ENCODE assay signal across 8 cellular contexts in the genomic region with DNA sequence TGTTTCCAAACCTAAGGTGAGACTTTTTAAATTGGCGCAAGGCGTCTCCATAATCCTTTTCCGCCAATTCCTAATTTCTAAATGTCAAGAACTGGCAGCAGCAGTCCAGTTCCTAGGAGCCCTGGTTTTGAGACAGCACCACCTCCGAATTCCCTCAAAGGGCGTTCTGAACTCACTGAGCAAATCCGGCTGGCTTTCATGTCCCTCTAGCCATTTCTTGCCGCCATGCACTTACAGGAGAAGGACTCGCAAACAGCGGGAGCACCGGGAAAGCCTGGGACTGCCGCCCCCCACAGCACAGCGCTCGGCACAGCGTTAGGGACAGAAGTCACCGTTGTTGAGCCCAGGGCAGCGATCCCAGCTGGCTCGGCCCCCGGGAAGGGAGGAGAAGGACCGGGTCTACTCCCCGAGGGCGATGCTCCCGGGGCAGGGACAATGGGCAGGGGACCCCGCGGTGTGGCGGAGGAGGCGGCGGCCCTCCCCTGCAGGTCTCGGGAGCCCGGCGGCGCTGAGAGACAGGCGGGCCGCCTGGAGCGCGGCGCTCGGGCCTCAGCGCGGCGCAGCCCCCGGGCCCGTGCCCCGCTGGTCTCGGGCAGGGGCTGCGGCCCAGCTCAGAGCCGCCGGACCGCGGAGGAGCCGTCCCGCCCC. TPM values are rescaled to one million over a fixed set of nuclear protein-coding genes. Genes with fewer than 3 reads are reported as not detected.
DNase-seq lines count a peak whose midpoint lies in the region; ATAC-seq, FAIRE-seq and TF ChIP-seq lines count a peak whose summit lies in the region.

No MANE protein-coding gene starts in this region.

- TF ChIP-seq EP300 in suprapubic skin (IDR thresholded peaks at IDR 0.05) = no peak

- intact Hi-C loops in activated CD8-positive, alpha-beta T cell treated with anti-CD3 and anti-CD28 coated beads for 36 hours (cut with micrococcal nuclease) = no loop called here
- intact Hi-C loops in endothelial cell of umbilical vein (cut with micrococcal nuclease) = loop anchor here (1.0 to 2.0 kb wide), 5 partner anchors 26 to 97 kb away; a partner anchor contains a TSS

- ATAC-seq in HG02571 (IDR thresholded peaks at IDR 0.05; ENCODE audit: unreplicated experiment) (peak; percentile 21), GM21390 (IDR thresholded peaks at IDR 0.05; ENCODE audit: unreplicated experiment) (no peak)
- ATAC-seq in activated CD8-positive, alpha-beta T cell treated with anti-CD3 and anti-CD28 coated beads for 36 hours = peak; percentile 25

- H3K4me3 Mint-ChIP-seq in activated CD8-positive, alpha-beta T cell treated with anti-CD3 and anti-CD28 coated beads for 36 hours = peak overlapping the region; percentile 91

- no peak for FAIRE-seq in endothelial cell of umbilical vein (lab: Jason Lieb, UNC)

- no peaks in the 10 kb centered on the region for H4K20me1 ChIP-seq in endothelial cell of umbilical vein (replicated peaks; ENCODE audit: control insufficient read depth, extremely low read depth, insufficient read depth, low read length)

- no peaks in the 10 kb centered on the region for H3K9me3 Mint-ChIP-seq in activated CD8-positive, alpha-beta T cell treated with anti-CD3 and anti-CD28 coated beads for 36 hours

- H3K27ac Mint-ChIP-seq in activated CD8-positive, alpha-beta T cell treated with anti-CD3 and anti-CD28 coated beads for 36 hours = peak overlapping the region; percentile 91

- H3K27me3 ChIP-seq in endothelial cell of umbilical vein (ENCODE audit: control insufficient read depth in 2 of 2, insufficient read depth in 2 of 2, low read length in 2 of 2) (no peaks in the 10 kb centered on the region), suprapubic skin (no peaks in the 10 kb centered on the region)

- H3K4me3 ChIP-seq in GM12875 (ENCODE audit: low read depth, low read length) (peak overlapping the region; percentile 59), endothelial cell of umbilical vein (replicated peaks in 1 of 3; ENCODE audit: insufficient read depth in 1 of 3, low read depth in 1 of 3, low read length in 3 of 3) (peak overlapping the region; percentile 75 to 99 (median 97)), mesodermal cell (ENCODE audit: extremely low read depth, insufficient read depth, low read length, poor library complexity, severe bottlenecking) (peak overlapping the region; percentile 82), suprapubic skin (peak overlapping the region; percentile 93)

- H3K79me2 ChIP-seq in endothelial cell of umbilical vein (ENCODE audit: control insufficient read depth, insufficient read depth, low read length) = peaks cover 60% of the 10 kb centered on the region

- POLR2A ChIA-PET in activated CD8-positive, alpha-beta T cell treated with anti-CD3 and anti-CD28 coated beads for 36 hours (lab: Charles Lee) = interaction anchor here (0.7 to 3.5 kb wide), 8 partner anchors 10 to 246 kb away, joined by 3 to 31 read pairs (median 6); no protein-coding TSS in a partner anchor
- POLR2A ChIA-PET in endothelial cell of umbilical vein (lab: Charles Lee) = interaction anchor here (0.9 to 1.4 kb wide), 4 partner anchors 20 to 37 kb away, joined by 3 to 6 read pairs (median 4); no protein-coding TSS in a partner anchor

- H3K36me3 ChIP-seq in endothelial cell of umbilical vein (ENCODE audit: control insufficient read depth in 2 of 2, extremely low read depth in 1 of 2, insufficient read depth in 2 of 2, low read length in 2 of 2) (peaks cover 3 to 4% of the 10 kb centered on the region in 2 experiments), mesodermal cell (ENCODE audit: control insufficient read depth, insufficient read depth, low read length) (peaks cover 32% of the 10 kb centered on the region), suprapubic skin (no peaks in the 10 kb centered on the region)

- 1 to 2% methylated on average over 37 to 46 of the region's 51 CpGs for WGBS in mesodermal cell (ENCODE audit: insufficient coverage in 2 of 2), 2 experiments
- 1% methylated on average over 29 of the region's 51 CpGs for WGBS in suprapubic skin

- H3K4me1 ChIP-seq in endothelial cell of umbilical vein (ENCODE audit: control insufficient read depth, extremely low read depth, insufficient read depth, low read length) (peaks cover 35% of the 10 kb centered on the region), mesodermal cell (ENCODE audit: control insufficient read depth, insufficient read depth, low read length, poor library complexity, severe bottlenecking) (peaks cover 4% of the 10 kb centered on the region), suprapubic skin (peaks cover 46% of the 10 kb centered on the region)

- DNase-seq in NCI-H146 treated with DMSO at 0.1 percent for 48 hours (lab: John Stamatoyannopoulos, UW; ENCODE audit: unreplicated experiment) (peak; percentile 44), endothelial cell of umbilical vein (ENCODE audit: low read depth, low spot score) (peak; percentile 59), suprapubic skin (ENCODE audit: low spot score in 2 of 2) (peak; percentile 72 to 81)
- peak; percentile 29 for DNase-seq in activated CD8-positive, alpha-beta T cell treated with anti-CD3 and anti-CD28 coated beads for 36 hours

- H3K4me2 ChIP-seq in endothelial cell of umbilical vein (ENCODE audit: insufficient read depth, low read length) = peak overlapping the region; percentile 99

- peaks cover 34% of the 10 kb centered on the region for H3K36me3 Mint-ChIP-seq in activated CD8-positive, alpha-beta T cell treated with anti-CD3 and anti-CD28 coated beads for 36 hours (ENCODE audit: low read depth)

- peak overlapping the region; percentile 10 for H2AFZ ChIP-seq in endothelial cell of umbilical vein (ENCODE audit: low read depth, low read length)

- H3K9me1 ChIP-seq in endothelial cell of umbilical vein (replicated peaks; ENCODE audit: control insufficient read depth, extremely low read depth, insufficient read depth, low read length) = no peaks in the 10 kb centered on the region

- peak; percentile 2 for TF ChIP-seq POLR2A in endothelial cell of umbilical vein (IDR thresholded peaks at IDR 0.05; ENCODE audit: low read depth, low read length)
- no peak for TF ChIP-seq POLR2A in suprapubic skin (IDR thresholded peaks at IDR 0.05)

- H3K9me3 ChIP-seq in endothelial cell of umbilical vein (replicated peaks; ENCODE audit: control insufficient read depth, insufficient read depth, low read length) = no peaks in the 10 kb centered on the region
- no peaks in the 10 kb centered on the region for H3K9me3 ChIP-seq in mesodermal cell (ENCODE audit: control insufficient read depth, low read length)
- no peaks in the 10 kb centered on the region for H3K9me3 ChIP-seq in suprapubic skin

- no peaks in the 10 kb centered on the region for H3K27me3 Mint-ChIP-seq in activated CD8-positive, alpha-beta T cell treated with anti-CD3 and anti-CD28 coated beads for 36 hours

- no peak for TF ChIP-seq CTCF in GM12875 (IDR thresholded peaks at IDR 0.05; ENCODE audit: borderline replicate concordance, insufficient read depth, low read depth, low read length)
- TF ChIP-seq CTCF in activated CD8-positive, alpha-beta T cell treated with anti-CD3 and anti-CD28 coated beads for 36 hours (IDR thresholded peaks at IDR 0.05) = no peak
- TF ChIP-seq CTCF in endothelial cell of umbilical vein (IDR thresholded peaks at IDR 0.05; ENCODE audit: extremely low read depth in 1 of 2, insufficient read depth in 1 of 2, low read depth in 1 of 2, low read length in 2 of 2) = no peak
- no peak for TF ChIP-seq CTCF in suprapubic skin (IDR thresholded peaks at IDR 0.05)

- BruUV-seq in endothelial cell of umbilical vein (replicated peaks; lab: Mats Ljungman, UMichigan) = no TSS peak

- peak overlapping the region; percentile 56 for H3K27ac ChIP-seq in endothelial cell of umbilical vein (ENCODE audit: insufficient read depth, low read depth, low read length)
- H3K27ac ChIP-seq in mesodermal cell (ENCODE audit: low read depth, low read length, severe bottlenecking) = peak overlapping the region; percentile 77
- peak overlapping the region; percentile 97 for H3K27ac ChIP-seq in suprapubic skin

- H3K4me1 Mint-ChIP-seq in activated CD8-positive, alpha-beta T cell treated with anti-CD3 and anti-CD28 coated beads for 36 hours (ENCODE audit: low read depth) = peaks cover 73% of the 10 kb centered on the region

- dilution Hi-C loops in endothelial cell of umbilical vein (cut with MboI; ENCODE audit: extremely low pct_ligation_motif_present, low sequenced_read_pairs) = no loop called here

- CTCF ChIA-PET in activated CD8-positive, alpha-beta T cell treated with anti-CD3 and anti-CD28 coated beads for 36 hours (lab: Charles Lee) = interaction anchor here (1.0 to 1.6 kb wide), 4 partner anchors 16 to 49 kb away, joined by 3 to 5 read pairs (median 3); no protein-coding TSS in a partner anchor
- CTCF ChIA-PET in endothelial cell of umbilical vein (lab: Charles Lee) = interaction anchor here (1.0 to 1.6 kb wide), 7 partner anchors 10 to 78 kb away, joined by 3 to 7 read pairs (median 4); no protein-coding TSS in a partner anchor

- H3K9ac ChIP-seq in endothelial cell of umbilical vein (replicated peaks; ENCODE audit: extremely low read depth, insufficient read depth, low read length) = peak overlapping the region; percentile 84

TF ChIP-seq in endothelial cell of umbilical vein, 7 proteins besides CTCF, POLR2A, EP300 and RAD21:
- TF ChIP-seq POLR2AphosphoS5 (IDR thresholded peaks at IDR 0.05; ENCODE audit: insufficient read depth, low read depth, low read length) = no peak
- TF ChIP-seq, protein P1, sequence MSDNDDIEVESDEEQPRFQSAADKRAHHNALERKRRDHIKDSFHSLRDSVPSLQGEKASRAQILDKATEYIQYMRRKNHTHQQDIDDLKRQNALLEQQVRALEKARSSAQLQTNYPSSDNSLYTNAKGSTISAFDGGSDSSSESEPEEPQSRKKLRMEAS (IDR thresholded peaks at IDR 0.05; ENCODE audit: insufficient read depth, insufficient read length) = no peak
- no peak for TF ChIP-seq FOS (IDR thresholded peaks at IDR 0.05; ENCODE audit: borderline replicate concordance, insufficient read depth, low read length)
- no peak for TF ChIP-seq EZH2 (IDR thresholded peaks at IDR 0.05; ENCODE audit: borderline replicate concordance, low read depth, low read length, severe bottlenecking)

RNA-seq across cellular contexts. Expression of a gene that starts 0.5 kb away (rescaled TPM):
- 10 to 100 TPM; 69.6 to 75.9 TPM for total RNA-seq in activated CD8-positive, alpha-beta T cell treated with anti-CD3 and anti-CD28 coated beads for 36 hours
- total RNA-seq in endothelial cell of umbilical vein = 151 and 164 TPM in 2 replicates
- 63.1 and 65.8 TPM in 2 replicates for polyA plus RNA-seq in endothelial cell of umbilical vein
- 67.5 and 72.3 TPM in 2 replicates for polyA plus RNA-seq in endothelial cell of umbilical vein (2011; cell fraction: cytosol; rRNA removed)
- 155 and 157 TPM in 2 replicates for polyA plus RNA-seq in endothelial cell of umbilical vein (2011; cell fraction: nucleus; rRNA removed)
- polyA plus RNA-seq in endothelial cell of umbilical vein (2012) = 88.4 and 132 TPM in 2 replicates
- polyA minus RNA-seq in endothelial cell of umbilical vein = 119 and 130 TPM in 2 replicates
- polyA minus RNA-seq in endothelial cell of umbilical vein (2011; cell fraction: cytosol; rRNA and poly(A)+ RNA removed) = 27.0 TPM
- 123 and 174 TPM in 2 replicates for polyA minus RNA-seq in endothelial cell of umbilical vein (2011; cell fraction: nucleus; rRNA and poly(A)+ RNA removed)
- polyA plus RNA-seq in mesodermal cell (2013, experiment 1 of 2) = 56.0 TPM
- 50.6 TPM for polyA plus RNA-seq in mesodermal cell (2013, experiment 2 of 2)
- total RNA-seq in suprapubic skin = 10 to 100 TPM; 47.5 to 71.4 (median 55.8) TPM
